Comparison of ENCODE assay signal across 8 cellular contexts in the genomic region with DNA sequence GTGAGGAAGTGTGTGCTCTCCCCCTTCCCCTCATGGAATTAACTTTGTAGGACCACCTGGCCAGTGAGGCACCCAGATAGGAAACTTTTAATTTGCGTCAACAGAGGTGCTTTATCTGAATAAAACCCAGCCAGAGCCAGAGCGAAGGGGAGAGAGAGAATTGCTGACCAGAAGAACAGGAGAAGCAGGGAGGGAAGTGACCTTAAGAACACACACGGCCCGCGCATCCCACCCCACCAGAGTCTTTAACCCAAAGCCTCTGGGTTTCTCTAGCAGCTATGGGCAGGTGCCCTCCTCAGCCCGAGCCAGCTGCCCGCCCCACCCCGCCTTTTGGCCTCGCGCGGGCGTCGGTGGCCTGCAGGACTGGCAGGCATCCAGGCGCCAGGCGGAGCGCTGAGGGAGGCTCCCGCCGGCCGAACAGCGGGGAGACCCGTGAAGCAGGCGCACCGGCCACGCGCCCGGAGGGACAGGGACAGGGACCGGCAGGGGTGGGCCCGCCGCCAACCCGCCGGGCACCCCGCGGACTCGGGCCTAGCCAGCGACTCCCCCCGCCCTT. TPM values are rescaled to one million over a fixed set of nuclear protein-coding genes. Genes with fewer than 3 reads are reported as not detected.
DNase-seq lines count a peak whose midpoint lies in the region; ATAC-seq and TF ChIP-seq lines count a peak whose summit lies in the region.

No MANE protein-coding gene starts in this region.

- CTCF ChIA-PET in CD4-positive, alpha-beta memory T cell (lab: Charles Lee; ENCODE audit: partially characterized antibody) = interaction anchor here (1.0 to 8.5 kb wide), 8 partner anchors 9 to 131 kb away, joined by 3 to 74 read pairs (median 6); no protein-coding TSS in a partner anchor

- H3K27me3 Mint-ChIP-seq in CD4-positive, alpha-beta memory T cell = peaks cover 0 to 3% of the 10 kb centered on the region in 2 donors
- no peaks in the 10 kb centered on the region for H3K27me3 Mint-ChIP-seq in activated T-cell treated with anti-CD3 and anti-CD28 coated beads, Interleukin-2, amount 50 U/mL, for 24 hours

- peak overlapping the region; percentile 73 for H2AFZ ChIP-seq in fibroblast of lung (ENCODE audit: low read length)

- H3K27ac ChIP-seq in CD4-positive, alpha-beta memory T cell (ENCODE audit: low read depth, low read length) = peak overlapping the region; percentile 86
- peak overlapping the region; percentile 99 for H3K27ac ChIP-seq in fibroblast of lung (ENCODE audit: insufficient read depth, low read length)
- H3K27ac ChIP-seq in uterus = peak overlapping the region; percentile 99 to 100

- ATAC-seq in GM18909 (IDR thresholded peaks at IDR 0.05; ENCODE audit: poor library complexity, unreplicated experiment) (peak; percentile 42), HG03108 (IDR thresholded peaks at IDR 0.05; ENCODE audit: unreplicated experiment) (peak; percentile 21)

- intact Hi-C loops in CD4-positive, alpha-beta memory T cell (cut with micrococcal nuclease) = loop anchor here (1.0 to 5.0 kb wide), 6 partner anchors 16 to 1965 kb away; partner anchors contain the start of genes CAST, ERAP2 and RGMB
- intact Hi-C loops in uterus (cut with DNase I; ENCODE audit: low total_unique reads) = no loop called here

- no peaks in the 10 kb centered on the region for H4K20me1 ChIP-seq in fibroblast of lung (ENCODE audit: control insufficient read depth, extremely low read depth, insufficient read depth, low read length)

- TF ChIP-seq POLR2A in uterus (IDR thresholded peaks at IDR 0.05) = peak; percentile 38 to 39

- peaks cover 16 to 41% of the 10 kb centered on the region in 2 donors for H3K36me3 Mint-ChIP-seq in CD4-positive, alpha-beta memory T cell
- peaks cover 49% of the 10 kb centered on the region for H3K36me3 Mint-ChIP-seq in activated T-cell treated with anti-CD3 and anti-CD28 coated beads, Interleukin-2, amount 50 U/mL, for 24 hours (ENCODE audit: low read depth)

- H3K9ac ChIP-seq in fibroblast of lung (ENCODE audit: insufficient read depth, low read length) = peak overlapping the region; percentile 98

- POLR2A ChIA-PET in CD4-positive, alpha-beta memory T cell (lab: Charles Lee; ENCODE audit: partially characterized antibody) = interaction anchor here (0.6 to 7.2 kb wide), 41 partner anchors 8 to 1942 kb away, joined by 3 to 263 read pairs (median 6); partner anchors contain the start of genes ARSK, CAST, ERAP2 and LNPEP

- H3K4me3 Mint-ChIP-seq in CD4-positive, alpha-beta memory T cell = peak overlapping the region; percentile 92 to 100 (median 98)
- H3K4me3 Mint-ChIP-seq in activated T-cell treated with anti-CD3 and anti-CD28 coated beads, Interleukin-2, amount 50 U/mL, for 24 hours = peak overlapping the region; percentile 92

- peaks cover 0 to 7% (median 2%) of the 10 kb centered on the region in 8 donors for H3K9me3 Mint-ChIP-seq in CD4-positive, alpha-beta memory T cell
- no peaks in the 10 kb centered on the region for H3K9me3 Mint-ChIP-seq in activated T-cell treated with anti-CD3 and anti-CD28 coated beads, Interleukin-2, amount 50 U/mL, for 24 hours

- H3K4me2 ChIP-seq in fibroblast of lung (ENCODE audit: extremely low read depth, insufficient read depth, low read length) = peak overlapping the region; percentile 90

- peaks cover 4% of the 10 kb centered on the region for H3K36me3 ChIP-seq in CD4-positive, alpha-beta memory T cell (ENCODE audit: insufficient read depth, low read length)
- peaks cover 2% of the 10 kb centered on the region for H3K36me3 ChIP-seq in fibroblast of lung (ENCODE audit: control insufficient read depth, insufficient read depth, low read length)
- H3K36me3 ChIP-seq in uterus = no peaks in the 10 kb centered on the region

- peak overlapping the region; percentile 48 to 68 for H3K4me3 ChIP-seq in CD4-positive, alpha-beta memory T cell (ENCODE audit: low read length in 2 of 2)
- peak overlapping the region; percentile 68 to 79 (median 75) for H3K4me3 ChIP-seq in fibroblast of lung (replicated peaks in 1 of 4; ENCODE audit: control extremely low read depth in 1 of 4, insufficient read depth in 1 of 4, low read depth in 3 of 4, low read length in 4 of 4)
- peak overlapping the region; percentile 79 to 89 for H3K4me3 ChIP-seq in uterus

- H3K4me1 ChIP-seq in CD4-positive, alpha-beta memory T cell (ENCODE audit: insufficient read depth, low read length) = peaks cover 63% of the 10 kb centered on the region
- H3K4me1 ChIP-seq in fibroblast of lung (ENCODE audit: control insufficient read depth, extremely low read depth, insufficient read depth, low read length) = peaks cover 7% of the 10 kb centered on the region
- H3K4me1 ChIP-seq in uterus = no peaks in the 10 kb centered on the region

- TF ChIP-seq CTCF in fibroblast of lung (conservative IDR thresholded peaks at IDR 0.05 in 1 of 2, IDR thresholded peaks at IDR 0.05 in 1 of 2; ENCODE audit: low read depth in 1 of 2, low read length in 2 of 2) = no peak
- TF ChIP-seq CTCF in uterus (IDR thresholded peaks at IDR 0.05) = no peak

- no peaks in the 10 kb centered on the region for H3K9me3 ChIP-seq in CD4-positive, alpha-beta memory T cell (ENCODE audit: control insufficient read depth in 1 of 2, low read length in 2 of 2)
- H3K9me3 ChIP-seq in fibroblast of lung (ENCODE audit: control insufficient read depth, insufficient read depth, low read depth, low read length) (no peaks in the 10 kb centered on the region), uterus (no peaks in the 10 kb centered on the region)

- H3K79me2 ChIP-seq in fibroblast of lung (ENCODE audit: control insufficient read depth, insufficient read depth, low read length) = peaks cover 2% of the 10 kb centered on the region

- H3K4me1 Mint-ChIP-seq in CD4-positive, alpha-beta memory T cell = peaks cover 44 to 79% (median 64%) of the 10 kb centered on the region in 4 donors
- H3K4me1 Mint-ChIP-seq in activated T-cell treated with anti-CD3 and anti-CD28 coated beads, Interleukin-2, amount 50 U/mL, for 24 hours (ENCODE audit: low read depth) = peaks cover 73% of the 10 kb centered on the region

- H3K27me3 ChIP-seq in CD4-positive, alpha-beta memory T cell (ENCODE audit: insufficient read depth, low read length) = no peaks in the 10 kb centered on the region
- H3K27me3 ChIP-seq in fibroblast of lung (ENCODE audit: control insufficient read depth, insufficient read depth, low read length) (no peaks in the 10 kb centered on the region), uterus (no peaks in the 10 kb centered on the region)

- DNase-seq in CD4-positive, alpha-beta memory T cell = no peak
- DNase-seq in NCI-H460 (ENCODE audit: extremely low read depth, low read depth) = peak; percentile 67
- no peak for DNase-seq in activated T-cell treated with anti-CD3 and anti-CD28 coated beads, Interleukin-2, amount 50 U/mL, for 24 hours
- DNase-seq in fibroblast of lung (ENCODE audit: low read depth in 2 of 2) = peak; percentile 58 to 71
- peak; percentile 92 for DNase-seq in myocyte (ENCODE audit: low read depth)
- peak; percentile 63 to 78 for DNase-seq in uterus

- H3K27ac Mint-ChIP-seq in CD4-positive, alpha-beta memory T cell = peak overlapping the region; percentile 95 to 100 (median 99)
- peak overlapping the region; percentile 99 for H3K27ac Mint-ChIP-seq in activated T-cell treated with anti-CD3 and anti-CD28 coated beads, Interleukin-2, amount 50 U/mL, for 24 hours

RNA-seq across cellular contexts. Expression of gene ERAP1, which starts 0.6 kb away (rescaled TPM):
- 100 to 1,000 TPM; 158 to 176 TPM for total RNA-seq in CD4-positive, alpha-beta memory T cell
- polyA plus RNA-seq in CD4-positive, alpha-beta memory T cell = 10 to 100 TPM; 51.3 to 58.9 TPM
- 29.4 and 31.7 TPM in 2 replicates for total RNA-seq in NCI-H460 (2014; rRNA removed; shearing (Covaris generic))
- polyA plus RNA-seq in NCI-H460 (2014; cell fraction: nucleus; rRNA removed) = 21.4 and 22.3 TPM in 2 replicates
- total RNA-seq in fibroblast of lung = 40.8 and 60.4 TPM in 2 replicates
- 60.5 and 75.6 TPM in 2 replicates for polyA plus RNA-seq in fibroblast of lung
- 22.3 and 35.2 TPM in 2 replicates for polyA plus RNA-seq in fibroblast of lung (2012)
- polyA minus RNA-seq in fibroblast of lung (ENCODE audit: low replicate concordance) = 29.4 and 83.0 TPM in 2 replicates
- 35.6 and 40.4 TPM in 2 replicates for total RNA-seq in myocyte
- 21.0 TPM for polyA plus RNA-seq in myocyte (2012)
- 10 to 100 TPM; 23.1 to 74.1 (median 37.2) TPM for total RNA-seq in uterus

Comparison
In these comparisons a context has a peak if more than half of its experiments do, and no peak if none do; other contexts are left out.
1. DNase-seq: peak in NCI-H460 (single experiment), fibroblast of lung (2 of 2), myocyte (single experiment) and uterus (2 of 2); none in CD4-positive, alpha-beta memory T cell (0 of 5) and activated T-cell treated with anti-CD3 and anti-CD28 coated beads, Interleukin-2, amount 50 U/mL, for 24 hours (single experiment).
2. Peak in every context shown above with its lines, with median percentiles within 50 percentile points of each other: H3K27ac ChIP-seq and H3K4me3 ChIP-seq.